Comparison of ENCODE assay signal across 21 cellular contexts in the genomic region with DNA sequence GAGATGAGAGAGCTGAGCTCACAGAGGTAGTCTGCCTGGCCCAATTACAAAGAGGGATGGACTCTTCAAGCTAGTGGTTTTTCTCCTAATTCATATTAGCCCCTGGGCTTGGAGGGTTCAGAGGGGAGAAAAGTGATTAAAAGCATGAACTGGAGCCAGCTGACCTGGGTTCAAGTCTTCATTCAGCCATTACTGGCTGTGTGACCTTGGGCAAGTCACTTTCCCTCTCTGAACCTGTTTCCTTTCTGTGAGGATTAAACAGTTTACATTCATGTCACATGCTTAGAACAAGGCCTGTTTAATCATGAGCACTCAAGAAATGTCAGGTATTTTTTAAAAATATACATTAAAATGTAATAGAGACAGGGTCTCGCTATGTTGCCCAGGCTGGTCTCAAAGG.
"Had no signal": no experiment of that assay in that cellular context is flagged by ENCODE, and none has a peak within 500 bp of the region (broad histone marks: within the 10 kb centered on the region; RNA-seq: fewer than 3 reads in every experiment).

No MANE protein-coding gene starts in this region.

- H3K9me3 ChIP-seq: breast epithelium, Peyer's patch had no signal

- DNase-seq: activated CD4-positive, alpha-beta T cell treated with anti-CD3 and anti-CD28 coated beads for 4 hours; activated CD8-positive, alpha-beta memory T cell treated with anti-CD3 and anti-CD28 coated beads, Interleukin-2, amount 50 U/mL, for 4 hours; activated CD8-positive, alpha-beta T cell treated with anti-CD3 and anti-CD28 coated beads for 36 hours; activated gamma-delta T cell treated with Interleukin-2 at 50 U/mL for 16 hours; activated naive CD4-positive, alpha-beta T cell treated with anti-CD3 and anti-CD28 coated beads, Interleukin-2, amount 10 ng/mL, durations not matched to agents 7 days and 5 days; activated naive CD8-positive, alpha-beta T cell treated with anti-CD3 and anti-CD28 coated beads for 36 hours; activated T-cell treated with anti-CD3 and anti-CD28 coated beads, Interleukin-2, amount 50 U/mL, for 72 hours; aorta; central memory CD4-positive, alpha-beta T cell; Kasumi-1; NCI-H1105 treated with DMSO at 0.1 percent for 48 hours; NCI-H1436 treated with DMSO at 0.1 percent for 48 hours; NCI-H187; NCI-H2081; NCI-H510A treated with DMSO at 0.1 percent for 48 hours; NCI-H69; Peyer's patch; SHP77 treated with DMSO at 0.1 percent for 48 hours had no signal

- H3K27ac ChIP-seq: Peyer's patch, RWPE1 had no signal

- H3K4me1 ChIP-seq: breast epithelium had no signal

- H3K27me3 ChIP-seq: breast epithelium, Peyer's patch had no signal

- ATAC-seq: activated CD4-positive, CD25-positive, alpha-beta regulatory T cell treated with anti-CD3 and anti-CD28 coated beads, Interleukin-2, amount 50 U/mL, for 24 hours; activated CD8-positive, alpha-beta T cell treated with anti-CD3 and anti-CD28 coated beads for 36 hours; activated T-cell treated with anti-CD3 and anti-CD28 coated beads, Interleukin-2, amount 50 U/mL, for 72 hours had no signal

- H3K4me3 ChIP-seq: breast epithelium, Peyer's patch had no signal

- H3K36me3 ChIP-seq: breast epithelium, Peyer's patch had no signal
